17 cellular contexts compared by ENCODE assay signal in the genomic region with DNA sequence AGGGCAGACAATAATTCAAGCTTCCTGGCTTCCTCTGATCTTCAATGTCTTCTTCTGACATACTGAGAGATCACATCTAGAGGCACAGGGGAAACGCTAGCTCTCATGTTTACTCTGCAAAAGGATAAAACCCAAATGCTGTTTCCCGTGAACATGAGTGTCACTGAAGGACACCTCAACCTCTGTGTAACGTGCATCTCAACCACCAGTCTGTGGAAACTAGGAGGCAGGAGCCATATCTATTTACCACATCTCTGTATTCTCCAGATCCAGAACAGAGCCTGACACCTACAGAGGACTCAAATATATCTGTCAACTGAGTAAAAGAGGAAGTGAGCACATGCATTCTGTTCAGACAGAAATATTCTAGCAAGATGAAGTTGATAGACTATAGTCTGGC.
DNase-seq lines count a peak whose midpoint lies in the region; ATAC-seq, FAIRE-seq and TF ChIP-seq lines count a peak whose summit lies in the region.
"Had no signal": no experiment of that assay in that cellular context is flagged by ENCODE, and none has a peak within 500 bp of the region (broad histone marks: within the 10 kb centered on the region; RNA-seq: fewer than 3 reads in every experiment).

No MANE protein-coding gene starts in this region.

- peaks cover 22% of the 10 kb centered on the region for H3K4me1 Mint-ChIP-seq in CD8-positive, alpha-beta T cell (ENCODE audit: low read depth)

- peak overlapping the region; percentile 58 for H3K27ac Mint-ChIP-seq in CD8-positive, alpha-beta T cell
- H3K27ac Mint-ChIP-seq: H9 had no signal

- CTCF ChIA-PET in CD8-positive, alpha-beta T cell (lab: Charles Lee) = no interaction called here

- no peaks in the 10 kb centered on the region for H3K4me1 ChIP-seq in CD8-positive, alpha-beta T cell (ENCODE audit: insufficient read depth, low read length)
- H3K4me1 ChIP-seq in heart right ventricle = no peaks in the 10 kb centered on the region
- H3K4me1 ChIP-seq in small intestine (ENCODE audit: control insufficient read depth in 2 of 2, insufficient read depth in 1 of 2, low read depth in 1 of 2, low read length in 1 of 2) = no peaks in the 10 kb centered on the region
- H3K4me1 ChIP-seq: foreskin keratinocyte, upper lobe of right lung had no signal

- no peaks in the 10 kb centered on the region for H3K36me3 ChIP-seq in CD8-positive, alpha-beta T cell (ENCODE audit: insufficient read depth, low read length)
- H3K36me3 ChIP-seq in heart right ventricle (no peaks in the 10 kb centered on the region), small intestine (ENCODE audit: control insufficient read depth in 2 of 2, insufficient read depth in 2 of 2, low read length in 2 of 2) (no peaks in the 10 kb centered on the region)
- H3K36me3 ChIP-seq: upper lobe of right lung had no signal

- no peaks in the 10 kb centered on the region for H3K9me3 ChIP-seq in CD8-positive, alpha-beta T cell (ENCODE audit: low read length)
- H3K9me3 ChIP-seq in heart right ventricle (no peaks in the 10 kb centered on the region), small intestine (ENCODE audit: control insufficient read depth, low read depth) (no peaks in the 10 kb centered on the region)
- H3K9me3 ChIP-seq: upper lobe of right lung had no signal

- H3K27ac ChIP-seq in CD8-positive, alpha-beta T cell (ENCODE audit: low read depth, low read length) = no peak overlapping the region
- H3K27ac ChIP-seq in heart right ventricle (no peak overlapping the region), small intestine (ENCODE audit: low read depth in 1 of 2, low read length in 1 of 2) (no peak overlapping the region)
- H3K27ac ChIP-seq: foreskin keratinocyte, upper lobe of right lung had no signal

- peaks cover 6% of the 10 kb centered on the region for H3K27me3 Mint-ChIP-seq in CD8-positive, alpha-beta T cell (ENCODE audit: low read depth)

- no peaks in the 10 kb centered on the region for H3K9me3 Mint-ChIP-seq in CD8-positive, alpha-beta T cell
- H3K9me3 Mint-ChIP-seq: H9 had no signal

- intact Hi-C loops in CD8-positive, alpha-beta T cell (cut with DNase I, micrococcal nuclease) = no loop called here
- intact Hi-C loops in heart right ventricle (cut with DNase I) = no loop called here

- no peaks in the 10 kb centered on the region for H3K36me3 Mint-ChIP-seq in CD8-positive, alpha-beta T cell

- POLR2A ChIA-PET in CD8-positive, alpha-beta T cell (lab: Charles Lee) = no interaction called here

- 75 to 86% methylated on average over 3 of the region's 3 CpGs for WGBS in heart right ventricle, 2 donors
- WGBS in small intestine, 3 donors = 44 to 54% (median 51%) methylated on average over 3 of the region's 3 CpGs

- TF ChIP-seq CTCF in CD8-positive, alpha-beta T cell (IDR thresholded peaks at IDR 0.05) = no peak
- no peak for TF ChIP-seq CTCF in heart right ventricle (IDR thresholded peaks at IDR 0.05)

- no peak for FAIRE-seq in small intestine (lab: Jason Lieb, UNC)
- FAIRE-seq: colon, RCC 7860 had no signal

- no peak overlapping the region for H3K4me3 ChIP-seq in CD8-positive, alpha-beta T cell (ENCODE audit: low read depth, low read length)
- H3K4me3 ChIP-seq in heart right ventricle = no peak overlapping the region
- no peak overlapping the region for H3K4me3 ChIP-seq in small intestine (ENCODE audit: low read depth in 1 of 2, low read length in 2 of 2)
- H3K4me3 ChIP-seq: upper lobe of right lung had no signal

- DNase-seq in CD8-positive, alpha-beta T cell = no peak
- DNase-seq in RPMI8226 = peak; percentile 19
- no peak for DNase-seq in left lobe of liver (ENCODE audit: low spot score)
- no peak for DNase-seq in GM19240 (ENCODE audit: insufficient read length, low spot score)
- DNase-seq in heart right ventricle = no peak
- DNase-seq in small intestine = no peak
- DNase-seq: activated gamma-delta T cell, AML-193, foreskin keratinocyte, H9, NCI-H2081, posterior cingulate gyrus, upper lobe of right lung had no signal

- peak; percentile 49 for ATAC-seq in CD8-positive, alpha-beta T cell
- ATAC-seq in GM19324 (IDR thresholded peaks at IDR 0.05; ENCODE audit: low FRiP score, unreplicated experiment) (peak; percentile 62), HG03039 (IDR thresholded peaks at IDR 0.05; ENCODE audit: unreplicated experiment) (peak; percentile 72), left lobe of liver (no peak), heart right ventricle (no peak)
- ATAC-seq: foreskin keratinocyte, upper lobe of right lung had no signal

- H3K4me3 Mint-ChIP-seq in CD8-positive, alpha-beta T cell = peak overlapping the region; percentile 29
- H3K4me3 Mint-ChIP-seq: H9 had no signal

- no peaks in the 10 kb centered on the region for H3K27me3 ChIP-seq in CD8-positive, alpha-beta T cell (ENCODE audit: insufficient read depth, low read length)
- H3K27me3 ChIP-seq in heart right ventricle = no peaks in the 10 kb centered on the region
- H3K27me3 ChIP-seq in small intestine (ENCODE audit: control insufficient read depth in 2 of 2, insufficient read depth in 2 of 2, low read length in 2 of 2) = no peaks in the 10 kb centered on the region
- H3K27me3 ChIP-seq: foreskin keratinocyte, upper lobe of right lung had no signal

Comparison
In these comparisons a context has a peak if more than half of its experiments do, and no peak if none do; other contexts are left out.
1. ATAC-seq: peak in CD8-positive, alpha-beta T cell (single experiment), GM19324 (single experiment) and HG03039 (single experiment); none in left lobe of liver (single experiment) and heart right ventricle (0 of 8).